9 cellular contexts compared by ENCODE assay signal in the genomic region with DNA sequence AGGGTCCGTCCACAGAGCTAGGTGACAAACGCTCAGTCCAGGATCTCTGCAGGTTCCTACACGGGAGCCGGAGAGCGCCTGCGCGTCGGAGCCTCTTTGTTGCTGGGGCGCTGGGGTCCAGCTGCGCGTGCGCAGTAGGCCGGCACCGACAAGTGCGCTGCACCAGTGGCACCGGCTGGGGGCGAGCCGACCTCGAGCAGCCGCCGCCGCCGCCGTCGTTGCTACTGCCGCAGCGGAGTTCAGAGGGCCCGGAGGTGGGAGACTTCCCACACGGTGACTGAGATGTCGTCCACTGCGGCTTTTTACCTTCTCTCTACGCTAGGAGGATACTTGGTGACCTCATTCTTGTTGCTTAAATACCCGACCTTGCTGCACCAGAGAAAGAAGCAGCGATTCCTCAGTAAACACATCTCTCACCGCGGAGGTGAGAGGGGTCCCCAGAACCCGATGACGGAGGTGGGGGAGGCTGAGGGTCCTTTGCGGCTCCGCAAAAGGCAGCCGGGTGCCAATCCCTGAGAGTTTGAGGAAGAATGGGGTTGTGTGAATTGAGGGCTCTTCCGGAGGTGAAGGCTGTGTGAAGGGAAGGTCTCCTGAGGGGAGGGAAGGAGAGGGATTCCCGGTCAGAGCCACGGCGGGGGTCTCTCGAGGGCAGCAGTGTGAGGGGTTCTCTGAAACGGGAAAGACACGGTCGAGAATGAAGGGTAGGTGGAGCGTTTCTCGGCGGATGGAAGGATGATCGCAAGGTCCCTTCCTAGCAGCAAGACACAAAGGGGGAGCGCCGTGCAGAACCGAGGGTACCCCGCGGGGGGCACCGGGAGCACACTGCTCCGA. TPM values are rescaled to one million over a fixed set of nuclear protein-coding genes. Genes with fewer than 3 reads are reported as not detected.
DNase-seq lines count a peak whose midpoint lies in the region; ATAC-seq, FAIRE-seq and TF ChIP-seq lines count a peak whose summit lies in the region.
"Had no signal": no experiment of that assay in that cellular context is flagged by ENCODE, and none has a peak within 500 bp of the region (broad histone marks: within the 10 kb centered on the region; RNA-seq: fewer than 3 reads in every experiment).

GDPD1 (plus strand) TSS at position 184 of the 831 bp plus-strand sequence; CDS start at position 283, 99 bp downstream.

- peak; percentile 29 for FAIRE-seq in keratinocyte (lab: Jason Lieb, UNC)
- FAIRE-seq: endometrium had no signal

- dilution Hi-C loops in keratinocyte (cut with MboI; ENCODE audit: extremely low pct_ligation_motif_present, low sequenced_read_pairs), result no loop called here

- ATAC-seq in GM19035 (IDR thresholded peaks at IDR 0.05; ENCODE audit: unreplicated experiment) (peak; percentile 98), HG03342 (IDR thresholded peaks at IDR 0.05; ENCODE audit: unreplicated experiment) (peak; percentile 91)

- H3K9ac ChIP-seq in keratinocyte (ENCODE audit: control insufficient read depth, extremely low read depth, insufficient read depth, low read length), result peak within 1 kb of the TSS; percentile 84

- DNase-seq in Ammon's horn (ENCODE audit: low spot score) (peak; percentile 96), NCI-H345 (lab: John Stamatoyannopoulos, UW) (peak; percentile 97), cerebellar cortex (ENCODE audit: low spot score) (peak; percentile 96), keratinocyte (ENCODE audit: low read depth, low spot score) (peak; percentile 65)
- peak; percentile 87 for DNase-seq in activated CD4-positive, CD25-positive, alpha-beta regulatory T cell treated with anti-CD3 and anti-CD28 coated beads, Interleukin-2, amount 50 U/mL, for 16 hours (ENCODE audit: low read depth, low spot score)
- peak; percentile 89 to 97 (median 95) for DNase-seq in stimulated activated CD4-positive, alpha-beta T cell treated with anti-CD3 and anti-CD28 coated beads, Interleukin-12 subunit alpha, Interleukin-12 subunit beta, amount 100 ng/mL, for 48 hours (ENCODE audit: low read depth in 2 of 3, low spot score in 1 of 3)

- no peaks in the 10 kb centered on the region for H3K9me1 ChIP-seq in keratinocyte (ENCODE audit: control insufficient read depth, extremely low read depth, insufficient read depth, low read length)

- peak within 1 kb of the TSS; percentile 53 to 99 (median 97) for H3K4me3 ChIP-seq in keratinocyte (ENCODE audit: control insufficient read depth in 2 of 3, extremely low read depth in 1 of 3, insufficient read depth in 2 of 3, low read depth in 1 of 3, low read length in 3 of 3)

- H3K4me1 ChIP-seq in keratinocyte (ENCODE audit: control insufficient read depth, extremely low read depth, insufficient read depth, low read length), result peaks cover 9% of the 10 kb centered on the region

- no peaks in the 10 kb centered on the region for H3K9me3 ChIP-seq in keratinocyte (ENCODE audit: control insufficient read depth, low read depth, low read length)

- no peaks in the 10 kb centered on the region for H3K79me2 ChIP-seq in keratinocyte (ENCODE audit: control insufficient read depth, insufficient read depth, low read length)

- H3K4me2 ChIP-seq in keratinocyte (ENCODE audit: control insufficient read depth, extremely low read depth, insufficient read depth, low read depth, low read length), result peak within 1 kb of the TSS; percentile 99

- H3K27ac ChIP-seq in keratinocyte (ENCODE audit: control insufficient read depth, insufficient read depth, low read length), result peak within 1 kb of the TSS; percentile 60

- no peaks in the 10 kb centered on the region for H3K27me3 ChIP-seq in keratinocyte (ENCODE audit: control insufficient read depth, extremely low read depth, insufficient read depth, low read length)

- H2AFZ ChIP-seq in keratinocyte (ENCODE audit: control insufficient read depth, low read length), result peak within 1 kb of the TSS; percentile 100

- peak; percentile 53 to 77 (median 74) for TF ChIP-seq CTCF in keratinocyte (optimal IDR thresholded peaks at IDR 0.05 in 1 of 3, IDR thresholded peaks at IDR 0.05 in 1 of 3, conservative IDR thresholded peaks at IDR 0.05 in 1 of 3; ENCODE audit: extremely low read depth in 1 of 3, insufficient read depth in 2 of 3, low read length in 3 of 3)

- H4K20me1 ChIP-seq in keratinocyte (ENCODE audit: control insufficient read depth, extremely low read depth, insufficient read depth, low read length), result no peaks in the 10 kb centered on the region

- H3K36me3 ChIP-seq in keratinocyte (ENCODE audit: control insufficient read depth in 2 of 2, extremely low read depth in 1 of 2, insufficient read depth in 2 of 2, low read length in 2 of 2), result no peaks in the 10 kb centered on the region

RNA-seq across cellular contexts. Expression of gene GDPD1, which starts in this region (rescaled TPM):
- polyA plus RNA-seq in keratinocyte, result 1.4 to 3.3 TPM (median 2.8 TPM) in 3 replicates
- polyA plus RNA-seq in keratinocyte (2011; ENCODE audit: low read depth), result 0.91 TPM
- polyA plus RNA-seq in keratinocyte (2011; cell fraction: cytosol; rRNA removed), result 0.82 and 2.3 TPM in 2 replicates
- 4.2 and 4.8 TPM in 2 replicates for polyA plus RNA-seq in keratinocyte (2011; cell fraction: nucleus; rRNA removed)
- polyA plus RNA-seq in keratinocyte (2012; ENCODE audit: low replicate concordance), result 1.5 and 3.6 TPM in 2 replicates
- 1.3 to 3.3 TPM (median 1.3 TPM) in 3 replicates for polyA minus RNA-seq in keratinocyte
- polyA minus RNA-seq in keratinocyte (2011; cell fraction: cytosol; rRNA and poly(A)+ RNA removed), result not detected
- polyA minus RNA-seq in keratinocyte (2011; cell fraction: nucleus; rRNA and poly(A)+ RNA removed), result 5.7 TPM in 2 replicates

Comparison
In these comparisons a context has a peak if more than half of its experiments do, and no peak if none do; other contexts are left out.
1. Peak in every context shown above with its lines: DNase-seq, ATAC-seq, H3K4me3 ChIP-seq and H3K27ac ChIP-seq.